ENCODE assay signal across 17 cellular contexts in the genomic region with DNA sequence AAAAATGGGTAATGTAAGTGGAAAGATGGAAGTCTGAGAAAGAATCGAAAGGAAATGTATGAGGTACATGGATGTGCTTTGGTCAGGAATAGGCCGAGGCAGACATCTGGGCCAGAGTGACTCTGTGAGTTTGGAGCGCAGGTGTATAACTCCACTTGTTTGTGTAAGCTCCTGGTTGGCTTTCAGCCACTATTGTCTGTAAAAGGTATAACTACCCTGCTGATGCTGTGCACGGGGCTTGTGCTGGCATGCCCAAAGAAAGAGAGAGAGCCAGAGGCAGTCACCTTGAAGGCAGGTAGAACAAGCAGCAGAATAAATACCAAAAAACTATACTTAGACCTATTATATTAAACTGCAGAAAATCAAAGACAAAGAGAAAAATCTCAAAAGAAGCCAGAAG. TPM values are rescaled to one million over a fixed set of nuclear protein-coding genes. Genes with fewer than 3 reads are reported as not detected.
"Had no signal": no experiment of that assay in that cellular context is flagged by ENCODE, and none has a peak within 500 bp of the region (broad histone marks: within the 10 kb centered on the region; RNA-seq: fewer than 3 reads in every experiment).

No MANE protein-coding gene starts in this region.

- H3K36me3 ChIP-seq: colonic mucosa had no signal

- FAIRE-seq: endothelial cell of umbilical vein, TTC549 had no signal

- H3K4me3 ChIP-seq: colonic mucosa, testis had no signal

- H3K27me3 Mint-ChIP-seq: activated B cell treated with CpG ODN at 0.5 μM for 24 hours; activated CD4-positive, alpha-beta T cell treated with anti-CD3 and anti-CD28 coated beads, Interleukin-2, amount 10 ng/mL, durations not matched to agents 7 days and 5 days; activated T-helper 17 cell treated with anti-CD3 and anti-CD28 coated beads, Interleukin-2, amount 50 U/mL, for 72 hours; stimulated activated naive CD8-positive, alpha-beta T cell treated with anti-CD3 and anti-CD28 coated beads, Interleukin-15, amount 100 ng/mL, for 72 hours had no signal

- H3K4me1 ChIP-seq: colonic mucosa, parathyroid adenoma, testis had no signal

- DNase-seq: activated B cell treated with CpG ODN at 0.5 μM for 24 hours; activated CD4-positive, alpha-beta T cell treated with anti-CD3 and anti-CD28 coated beads, Interleukin-2, amount 10 ng/mL, durations not matched to agents 7 days and 5 days; activated CD8-positive, alpha-beta memory T cell treated with anti-CD3 and anti-CD28 coated beads for 24 hours; activated naive CD4-positive, alpha-beta T cell treated with anti-CD3 and anti-CD28 coated beads, Interleukin-2, amount 10 ng/mL, durations not matched to agents 7 days and 5 days; caudate nucleus; colonic mucosa; effector CD4-positive, alpha-beta T cell; hippocampal formation; midbrain; stimulated activated CD4-positive, alpha-beta T cell treated with anti-CD3 and anti-CD28 coated beads, Interleukin-15, amount 100 ng/mL, for 24 hours; stimulated activated CD4-positive, alpha-beta T cell treated with anti-CD3 and anti-CD28 coated beads, Interleukin-4, amount 100 ng/mL, for 24 hours; stimulated activated naive CD8-positive, alpha-beta T cell treated with anti-CD3 and anti-CD28 coated beads, Interleukin-15, amount 100 ng/mL, for 72 hours; testis had no signal

- H3K9me3 Mint-ChIP-seq: activated T-helper 17 cell treated with anti-CD3 and anti-CD28 coated beads, Interleukin-2, amount 50 U/mL, for 72 hours had no signal

- H3K4me1 Mint-ChIP-seq: activated B cell treated with CpG ODN at 0.5 μM for 24 hours; activated CD4-positive, alpha-beta T cell treated with anti-CD3 and anti-CD28 coated beads, Interleukin-2, amount 10 ng/mL, durations not matched to agents 7 days and 5 days; activated naive CD4-positive, alpha-beta T cell treated with anti-CD3 and anti-CD28 coated beads, Interleukin-2, amount 10 ng/mL, durations not matched to agents 7 days and 5 days; activated T-helper 17 cell treated with anti-CD3 and anti-CD28 coated beads, Interleukin-2, amount 50 U/mL, for 72 hours; stimulated activated naive CD8-positive, alpha-beta T cell treated with anti-CD3 and anti-CD28 coated beads, Interleukin-15, amount 100 ng/mL, for 72 hours had no signal

- H2AFZ ChIP-seq: parathyroid adenoma had no signal

- ATAC-seq: activated T-helper 17 cell treated with anti-CD3 and anti-CD28 coated beads, Interleukin-2, amount 50 U/mL, for 72 hours; stimulated activated naive CD8-positive, alpha-beta T cell treated with anti-CD3 and anti-CD28 coated beads, Interleukin-15, amount 100 ng/mL, for 72 hours had no signal

- H3K27me3 ChIP-seq: colonic mucosa, testis had no signal

- H3K9me3 ChIP-seq: colonic mucosa, testis had no signal

- H3K27ac Mint-ChIP-seq: activated B cell treated with CpG ODN at 0.5 μM for 24 hours; activated naive CD4-positive, alpha-beta T cell treated with anti-CD3 and anti-CD28 coated beads, Interleukin-2, amount 10 ng/mL, durations not matched to agents 7 days and 5 days; stimulated activated naive CD8-positive, alpha-beta T cell treated with anti-CD3 and anti-CD28 coated beads, Interleukin-15, amount 100 ng/mL, for 72 hours had no signal

- H3K79me2 ChIP-seq: parathyroid adenoma had no signal

- H3K36me3 Mint-ChIP-seq: activated naive CD4-positive, alpha-beta T cell treated with anti-CD3 and anti-CD28 coated beads, Interleukin-2, amount 10 ng/mL, durations not matched to agents 7 days and 5 days had no signal

- H3K9ac ChIP-seq: parathyroid adenoma had no signal

- H3K27ac ChIP-seq: colonic mucosa, parathyroid adenoma, testis had no signal

- H3K4me3 Mint-ChIP-seq: activated B cell treated with CpG ODN at 0.5 μM for 24 hours; activated CD4-positive, alpha-beta T cell treated with anti-CD3 and anti-CD28 coated beads, Interleukin-2, amount 10 ng/mL, durations not matched to agents 7 days and 5 days; activated naive CD4-positive, alpha-beta T cell treated with anti-CD3 and anti-CD28 coated beads, Interleukin-2, amount 10 ng/mL, durations not matched to agents 7 days and 5 days; activated T-helper 17 cell treated with anti-CD3 and anti-CD28 coated beads, Interleukin-2, amount 50 U/mL, for 72 hours; stimulated activated naive CD8-positive, alpha-beta T cell treated with anti-CD3 and anti-CD28 coated beads, Interleukin-15, amount 100 ng/mL, for 72 hours had no signal

RNA-seq across cellular contexts. Expression of a gene that starts 32.7 kb away (rescaled TPM):
- total RNA-seq: endothelial cell of umbilical vein had no signal
- polyA plus RNA-seq: endothelial cell of umbilical vein had no signal
